Comparison of ENCODE assay signal across 10 cellular contexts in the genomic region with DNA sequence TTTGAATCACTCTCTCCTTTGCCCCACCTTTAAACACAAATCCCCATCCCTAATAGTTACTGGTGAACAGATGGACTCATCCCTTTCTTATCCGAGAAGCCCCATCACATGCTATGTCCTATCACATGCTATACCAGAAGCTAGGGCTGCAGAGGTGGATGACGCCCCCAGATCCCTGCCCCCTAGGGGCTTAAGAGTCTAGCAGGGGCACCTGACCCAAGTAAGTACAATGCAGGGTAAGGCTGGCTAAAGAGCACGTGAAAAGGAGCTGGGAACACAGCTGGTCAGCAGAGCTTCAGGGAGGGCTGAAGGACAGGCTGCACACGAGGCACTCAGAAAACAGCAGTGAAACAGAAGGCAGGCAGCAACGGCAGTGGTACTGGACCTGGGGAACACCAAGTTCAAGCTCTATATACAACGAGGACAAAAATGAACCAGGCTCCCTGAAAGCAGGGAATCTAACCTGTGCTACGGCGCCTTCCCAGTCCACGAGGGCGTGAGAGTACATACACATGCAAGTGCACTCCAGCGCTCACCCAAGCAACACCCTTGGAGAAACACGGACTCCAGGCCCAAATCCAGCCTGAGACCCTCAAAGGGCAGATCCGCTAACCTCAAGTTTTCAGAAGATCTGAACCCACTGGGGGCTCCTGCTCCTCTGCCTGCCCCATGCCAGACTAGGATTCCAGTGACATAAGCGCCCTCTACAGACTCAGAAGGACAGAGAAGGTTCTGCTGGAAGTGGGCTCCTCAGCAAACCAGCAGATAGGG. TPM values are rescaled to one million over a fixed set of nuclear protein-coding genes. Genes with fewer than 3 reads are reported as not detected.
DNase-seq lines count a peak whose midpoint lies in the region; ATAC-seq, FAIRE-seq and TF ChIP-seq lines count a peak whose summit lies in the region.
"Had no signal": no experiment of that assay in that cellular context is flagged by ENCODE, and none has a peak within 500 bp of the region (broad histone marks: within the 10 kb centered on the region; RNA-seq: fewer than 3 reads in every experiment).

No MANE protein-coding gene starts in this region.

- H4K20me1 ChIP-seq in astrocyte (ENCODE audit: insufficient read depth, low read length) = peaks cover 98% of the 10 kb centered on the region

- H3K36me3 ChIP-seq in astrocyte (ENCODE audit: insufficient read depth, low read length) (peaks cover 12% of the 10 kb centered on the region), mucosa of descending colon (ENCODE audit: low read depth) (peaks cover 2% of the 10 kb centered on the region), tibial artery (peaks cover 5 to 41% (median 25%) of the 10 kb centered on the region in 3 donors)

- H3K79me2 ChIP-seq in astrocyte (ENCODE audit: insufficient read depth, low read length) = peaks cover 96% of the 10 kb centered on the region

- H3K4me1 ChIP-seq in astrocyte (ENCODE audit: insufficient read depth, low read length) (peaks cover 2% of the 10 kb centered on the region), mucosa of descending colon (ENCODE audit: low read depth) (no peaks in the 10 kb centered on the region), tibial artery (peaks cover 0 to 3% (median 0%) of the 10 kb centered on the region in 4 donors)

- no peaks in the 10 kb centered on the region for H3K27me3 Mint-ChIP-seq in astrocyte (ENCODE audit: low read depth, unreplicated experiment)

- ATAC-seq in mucosa of descending colon = peak; percentile 9

- peak; percentile 12 for TF ChIP-seq CTCF in astrocyte (IDR thresholded peaks at IDR 0.05; ENCODE audit: insufficient read depth, low read depth, low read length)
- TF ChIP-seq CTCF in mucosa of descending colon (IDR thresholded peaks at IDR 0.05) = no peak
- no peak for TF ChIP-seq CTCF in tibial artery (IDR thresholded peaks at IDR 0.05)

- no peak for FAIRE-seq in astrocyte (lab: Jason Lieb, UNC)

- H3K27ac Mint-ChIP-seq in astrocyte (ENCODE audit: unreplicated experiment) = peak overlapping the region; percentile 69

- H2AFZ ChIP-seq in astrocyte (ENCODE audit: low read depth, low read length) = no peak overlapping the region

- H3K4me1 Mint-ChIP-seq in astrocyte (ENCODE audit: low read depth, unreplicated experiment) = peaks cover 19% of the 10 kb centered on the region

- no peaks in the 10 kb centered on the region for H3K9me3 Mint-ChIP-seq in astrocyte (ENCODE audit: unreplicated experiment)

- H3K36me3 Mint-ChIP-seq in astrocyte (ENCODE audit: low read depth, unreplicated experiment) = peaks cover 8% of the 10 kb centered on the region

- intact Hi-C loops in mucosa of descending colon (cut with DNase I, micrococcal nuclease) (no loop called here), tibial artery (cut with DNase I; ENCODE audit: low total_unique reads) (no loop called here)

- H3K27me3 ChIP-seq in astrocyte (ENCODE audit: insufficient read depth, low read length) (no peaks in the 10 kb centered on the region), tibial artery (no peaks in the 10 kb centered on the region)
- H3K27me3 ChIP-seq: adrenal gland had no signal

- in situ Hi-C loops in KBM-7 (cut with MboI; ENCODE audit: low pct_unique_long_range_greater_than_20kb, low sequenced_read_pairs) = no loop called here

- no peak overlapping the region for H3K4me3 Mint-ChIP-seq in astrocyte (ENCODE audit: unreplicated experiment)

- no peaks in the 10 kb centered on the region for H3K9me3 ChIP-seq in astrocyte (ENCODE audit: insufficient read depth, low read depth, low read length)
- H3K9me3 ChIP-seq in mucosa of descending colon = no peaks in the 10 kb centered on the region
- no peaks in the 10 kb centered on the region for H3K9me3 ChIP-seq in tibial artery
- H3K9me3 ChIP-seq: adrenal gland had no signal

- H3K4me2 ChIP-seq in astrocyte (ENCODE audit: low read length) = no peak overlapping the region

- DNase-seq in EH (ENCODE audit: low read depth) = peak; percentile 22
- peak; percentile 21 for DNase-seq in KBM-7
- DNase-seq in astrocyte (ENCODE audit: low read depth) = no peak
- no peak for DNase-seq in mucosa of descending colon
- no peak for DNase-seq in tibial artery
- DNase-seq in inferior parietal cortex (ENCODE audit: extremely low spot score) = no peak
- no peak for DNase-seq in NCI-H1436 (lab: John Stamatoyannopoulos, UW)
- DNase-seq in SK-N-DZ (ENCODE audit: low spot score) = no peak
- DNase-seq: nucleus accumbens had no signal

- no peak overlapping the region for H3K9ac ChIP-seq in astrocyte (ENCODE audit: low read length)

- H3K27ac ChIP-seq in astrocyte (ENCODE audit: low read depth, low read length) (no peak overlapping the region), tibial artery (no peak overlapping the region)
- H3K27ac ChIP-seq: adrenal gland had no signal

- no peak overlapping the region for H3K4me3 ChIP-seq in astrocyte (ENCODE audit: insufficient read depth, low read depth, low read length)
- H3K4me3 ChIP-seq in mucosa of descending colon = no peak overlapping the region
- H3K4me3 ChIP-seq in tibial artery = no peak overlapping the region
- H3K4me3 ChIP-seq: adrenal gland had no signal

RNA-seq across cellular contexts. Expression of a gene that starts 57.5 kb away (rescaled TPM):
- total RNA-seq in astrocyte = 174 and 183 TPM in 2 replicates
- 100 to 1,000 TPM in 1 of 3 donors, 10 to 100 TPM in 2; 83.6 to 120 (median 92.3) TPM for total RNA-seq in mucosa of descending colon
- polyA plus RNA-seq in SK-N-DZ (2014; cell fraction: cytosol; rRNA removed) = 388 and 390 TPM in 2 replicates
- 169 and 238 TPM in 2 replicates for polyA plus RNA-seq in SK-N-DZ (2014; cell fraction: nucleus; rRNA removed)

Comparison
In these comparisons a context has a peak if more than half of its experiments do, and no peak if none do; other contexts are left out.
1. DNase-seq: peak in EH (single experiment) and KBM-7 (single experiment); none in astrocyte (single experiment), mucosa of descending colon (0 of 3), tibial artery (0 of 2), inferior parietal cortex (single experiment), NCI-H1436 (single experiment) and SK-N-DZ (single experiment).